8 cellular contexts compared by ENCODE assay signal in the genomic region with DNA sequence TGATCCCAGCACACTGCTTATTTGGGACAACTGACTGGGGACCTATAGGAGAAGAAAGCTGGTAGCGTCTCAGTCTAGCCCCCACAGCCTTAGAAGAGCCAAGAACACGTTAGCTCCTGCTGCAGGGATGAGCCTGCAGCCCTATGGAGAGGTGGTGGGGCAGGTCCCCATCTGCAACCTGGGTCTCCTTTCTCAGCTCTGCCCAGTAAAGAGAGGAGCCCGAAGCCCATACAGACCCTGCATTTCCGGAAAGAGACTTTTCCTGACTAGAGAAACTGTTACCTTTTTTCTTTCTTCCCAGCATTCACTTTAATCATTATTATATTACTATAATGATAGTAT. TPM values are rescaled to one million over a fixed set of nuclear protein-coding genes. Genes with fewer than 3 reads are reported as not detected.
DNase-seq lines count a peak whose midpoint lies in the region; ATAC-seq, FAIRE-seq and TF ChIP-seq lines count a peak whose summit lies in the region.

No MANE protein-coding gene starts in this region.

- WGBS in tibial nerve, 2 donors, result 5 to 8% methylated on average over 4 of the region's 4 CpGs

- H3K27me3 Mint-ChIP-seq in Caco-2 (ENCODE audit: insufficient read depth, unreplicated experiment), result no peaks in the 10 kb centered on the region

- H3K27ac Mint-ChIP-seq in Caco-2 (ENCODE audit: unreplicated experiment), result peak overlapping the region; percentile 86
- H3K27ac Mint-ChIP-seq in activated naive CD4-positive, alpha-beta T cell treated with anti-CD3 and anti-CD28 coated beads, Interleukin-2, amount 50 U/mL, for 72 hours, result peak overlapping the region; percentile 97

- CTCF ChIA-PET in Caco-2 (lab: Charles Lee), result no interaction called here

- TF ChIP-seq EP300 in tibial nerve (IDR thresholded peaks at IDR 0.05), result no peak

- H3K27ac ChIP-seq in keratinocyte (ENCODE audit: control insufficient read depth, insufficient read depth, low read length) (peak overlapping the region; percentile 99), tibial nerve (peak overlapping the region in 3 of 4 donors; percentile 81 to 90 (median 89))

- no TSS peak for BruUV-seq in Caco-2 (replicated peaks; lab: Mats Ljungman, UMichigan)

- no peak for DNase-seq in Caco-2
- DNase-seq in activated naive CD4-positive, alpha-beta T cell treated with anti-CD3 and anti-CD28 coated beads, Interleukin-2, amount 50 U/mL, for 72 hours (ENCODE audit: low spot score in 2 of 2), result no peak
- no peak for DNase-seq in keratinocyte (ENCODE audit: low read depth, low spot score)
- DNase-seq in tibial nerve (ENCODE audit: low spot score in 2 of 2), result no peak
- no peak for DNase-seq in posterior cingulate gyrus
- DNase-seq in NCI-H82 treated with DMSO at 0.1 percent for 48 hours (lab: John Stamatoyannopoulos, UW; ENCODE audit: unreplicated experiment), result no peak
- no peak for DNase-seq in stimulated activated CD4-positive, alpha-beta T cell treated with anti-CD3 and anti-CD28 coated beads, Interleukin-2, amount 100 ng/mL, for 24 hours

- H3K36me3 ChIP-seq in Caco-2 (ENCODE audit: control insufficient read depth, insufficient read depth, low read length) (no peaks in the 10 kb centered on the region; the same call in 1 of the 2 replicates), keratinocyte (ENCODE audit: control insufficient read depth in 2 of 2, extremely low read depth in 1 of 2, insufficient read depth in 2 of 2, low read length in 2 of 2) (peaks cover 7 to 23% of the 10 kb centered on the region in 2 experiments), tibial nerve (peaks cover 0 to 21% (median 0%) of the 10 kb centered on the region in 3 donors)

- peaks cover 16% of the 10 kb centered on the region for H3K36me3 Mint-ChIP-seq in Caco-2 (ENCODE audit: insufficient read depth, unreplicated experiment)
- peaks cover 6 to 11% of the 10 kb centered on the region in 2 donors for H3K36me3 Mint-ChIP-seq in activated naive CD4-positive, alpha-beta T cell treated with anti-CD3 and anti-CD28 coated beads, Interleukin-2, amount 50 U/mL, for 72 hours

- H3K9me3 ChIP-seq in Caco-2 (no peaks in the 10 kb centered on the region), keratinocyte (ENCODE audit: control insufficient read depth, low read depth, low read length) (no peaks in the 10 kb centered on the region), tibial nerve (no peaks in the 10 kb centered on the region)

- no peaks in the 10 kb centered on the region for H3K27me3 ChIP-seq in Caco-2 (replicated peaks; ENCODE audit: control insufficient read depth, insufficient read depth, low read length)
- no peaks in the 10 kb centered on the region for H3K27me3 ChIP-seq in keratinocyte (ENCODE audit: control insufficient read depth, extremely low read depth, insufficient read depth, low read length)
- H3K27me3 ChIP-seq in tibial nerve, result no peaks in the 10 kb centered on the region

- H3K4me3 ChIP-seq in Caco-2 (ENCODE audit: low read depth, low read length) (peak overlapping the region; percentile 76), keratinocyte (ENCODE audit: control insufficient read depth in 2 of 3, extremely low read depth in 1 of 3, insufficient read depth in 2 of 3, low read depth in 1 of 3, low read length in 3 of 3) (peak overlapping the region; percentile 69 to 90 (median 75)), tibial nerve (peak overlapping the region; percentile 83 to 98 (median 88))

- intact Hi-C loops in Caco-2 (cut with micrococcal nuclease; ENCODE audit: unreplicated experiment), result no loop called here
- intact Hi-C loops in posterior cingulate gyrus (cut with DNase I), result loop anchor here (5.0 kb wide), 1 partner anchor 55 kb away; no protein-coding TSS in a partner anchor

- POLR2A ChIA-PET in Caco-2 (lab: Charles Lee), result no interaction called here

- H3K79me2 ChIP-seq in keratinocyte (ENCODE audit: control insufficient read depth, insufficient read depth, low read length), result peaks cover 47% of the 10 kb centered on the region

- peak; percentile 62 for FAIRE-seq in keratinocyte (lab: Jason Lieb, UNC)

- peak overlapping the region; percentile 100 for H3K9ac ChIP-seq in keratinocyte (ENCODE audit: control insufficient read depth, extremely low read depth, insufficient read depth, low read length)

- peak; percentile 9 for ATAC-seq in HG02870 (IDR thresholded peaks at IDR 0.05; ENCODE audit: unreplicated experiment)
- ATAC-seq in activated naive CD4-positive, alpha-beta T cell treated with anti-CD3 and anti-CD28 coated beads, Interleukin-2, amount 50 U/mL, for 72 hours, result no peak

- H2AFZ ChIP-seq in keratinocyte (ENCODE audit: control insufficient read depth, low read length), result peak overlapping the region; percentile 70

- peaks cover 3% of the 10 kb centered on the region for H4K20me1 ChIP-seq in keratinocyte (ENCODE audit: control insufficient read depth, extremely low read depth, insufficient read depth, low read length)

- H3K4me1 ChIP-seq in Caco-2 (no peaks in the 10 kb centered on the region), keratinocyte (ENCODE audit: control insufficient read depth, extremely low read depth, insufficient read depth, low read length) (peaks cover 36% of the 10 kb centered on the region), tibial nerve (peaks cover 0 to 23% (median 7%) of the 10 kb centered on the region in 4 donors)

- H3K4me2 ChIP-seq in keratinocyte (ENCODE audit: control insufficient read depth, extremely low read depth, insufficient read depth, low read depth, low read length), result peak overlapping the region; percentile 98

- TF ChIP-seq POLR2A in tibial nerve (IDR thresholded peaks at IDR 0.05), result no peak

- H3K9me3 Mint-ChIP-seq in Caco-2 (ENCODE audit: unreplicated experiment), result no peaks in the 10 kb centered on the region
- H3K9me3 Mint-ChIP-seq in activated naive CD4-positive, alpha-beta T cell treated with anti-CD3 and anti-CD28 coated beads, Interleukin-2, amount 50 U/mL, for 72 hours, result no peaks in the 10 kb centered on the region

- no peaks in the 10 kb centered on the region for H3K4me1 Mint-ChIP-seq in Caco-2 (ENCODE audit: low read depth, unreplicated experiment)

- peak overlapping the region; percentile 90 for H3K4me3 Mint-ChIP-seq in Caco-2 (ENCODE audit: unreplicated experiment)

- dilution Hi-C loops in keratinocyte (cut with MboI; ENCODE audit: extremely low pct_ligation_motif_present, low sequenced_read_pairs), result no loop called here

- no peaks in the 10 kb centered on the region for H3K9me1 ChIP-seq in keratinocyte (ENCODE audit: control insufficient read depth, extremely low read depth, insufficient read depth, low read length)

- TF ChIP-seq CTCF in Caco-2 (IDR thresholded peaks at IDR 0.05; ENCODE audit: insufficient read depth in 1 of 2, low read depth in 1 of 2, low read length in 1 of 2, severe bottlenecking in 1 of 2, unreplicated experiment in 1 of 2), result no peak
- TF ChIP-seq CTCF in keratinocyte (optimal IDR thresholded peaks at IDR 0.05 in 1 of 3, IDR thresholded peaks at IDR 0.05 in 1 of 3, conservative IDR thresholded peaks at IDR 0.05 in 1 of 3; ENCODE audit: extremely low read depth in 1 of 3, insufficient read depth in 2 of 3, low read length in 3 of 3), result no peak
- no peak for TF ChIP-seq CTCF in tibial nerve (IDR thresholded peaks at IDR 0.05)

RNA-seq across cellular contexts. Expression of a gene that starts 0.8 kb away (rescaled TPM):
- total RNA-seq in Caco-2 (2022) (35.3 and 39.8 TPM in 2 replicates), tibial nerve (10 to 100 TPM; 34.3 to 69.5 (median 46.6) TPM)
- 10 to 100 TPM; 38.9 to 50.7 TPM for total RNA-seq in activated naive CD4-positive, alpha-beta T cell treated with anti-CD3 and anti-CD28 coated beads, Interleukin-2, amount 50 U/mL, for 72 hours
- 21.9 to 33.1 TPM (median 31.1 TPM) in 3 replicates for polyA plus RNA-seq in keratinocyte
- 10.5 TPM for polyA plus RNA-seq in keratinocyte (2011; ENCODE audit: low read depth)
- polyA plus RNA-seq in keratinocyte (2011; cell fraction: cytosol; rRNA removed), result 18.5 and 27.3 TPM in 2 replicates
- 58.8 and 67.5 TPM in 2 replicates for polyA plus RNA-seq in keratinocyte (2011; cell fraction: nucleus; rRNA removed)
- polyA plus RNA-seq in keratinocyte (2012; ENCODE audit: low replicate concordance), result 13.2 and 18.5 TPM in 2 replicates
- polyA minus RNA-seq in keratinocyte, result 39.2 to 82.0 TPM (median 43.8 TPM) in 3 replicates
- polyA minus RNA-seq in keratinocyte (2011; cell fraction: cytosol; rRNA and poly(A)+ RNA removed), result 49.3 TPM
- 25.0 and 25.1 TPM in 2 replicates for polyA minus RNA-seq in keratinocyte (2011; cell fraction: nucleus; rRNA and poly(A)+ RNA removed)

RNA-seq across cellular contexts. Expression of a gene that starts 32.0 kb away (rescaled TPM):
- total RNA-seq in Caco-2 (2022), result not detected in 2 replicates
- total RNA-seq in activated naive CD4-positive, alpha-beta T cell treated with anti-CD3 and anti-CD28 coated beads, Interleukin-2, amount 50 U/mL, for 72 hours, result not detected
- not detected in 3 replicates for polyA plus RNA-seq in keratinocyte
- not detected for polyA plus RNA-seq in keratinocyte (2011; ENCODE audit: low read depth)
- not detected in 2 replicates for polyA plus RNA-seq in keratinocyte (2011; cell fraction: cytosol; rRNA removed)
- not detected in 2 replicates for polyA plus RNA-seq in keratinocyte (2011; cell fraction: nucleus; rRNA removed)
- not detected in 2 replicates for polyA plus RNA-seq in keratinocyte (2012; ENCODE audit: low replicate concordance)
- not detected in 3 replicates for polyA minus RNA-seq in keratinocyte
- polyA minus RNA-seq in keratinocyte (2011; cell fraction: cytosol; rRNA and poly(A)+ RNA removed), result not detected
- polyA minus RNA-seq in keratinocyte (2011; cell fraction: nucleus; rRNA and poly(A)+ RNA removed), result not detected in 2 replicates
- not detected for total RNA-seq in tibial nerve

RNA-seq across cellular contexts. Expression of a gene that starts 52.1 kb away (rescaled TPM):
- total RNA-seq in Caco-2 (2022) (28.8 and 34.9 TPM in 2 replicates), tibial nerve (10 to 100 TPM in 3 of 4 donors, 1 to 10 TPM in 1; 9.6 to 24.0 (median 21.3) TPM)
- 1 to 10 TPM; 3.5 to 8.7 TPM for total RNA-seq in activated naive CD4-positive, alpha-beta T cell treated with anti-CD3 and anti-CD28 coated beads, Interleukin-2, amount 50 U/mL, for 72 hours
- polyA plus RNA-seq in keratinocyte, result 11.8 to 16.8 TPM (median 13.7 TPM) in 3 replicates
- polyA plus RNA-seq in keratinocyte (2011; ENCODE audit: low read depth), result 5.5 TPM
- 13.0 and 15.7 TPM in 2 replicates for polyA plus RNA-seq in keratinocyte (2011; cell fraction: cytosol; rRNA removed)
- polyA plus RNA-seq in keratinocyte (2011; cell fraction: nucleus; rRNA removed), result 28.8 and 29.8 TPM in 2 replicates
- 2.9 and 11.8 TPM in 2 replicates for polyA plus RNA-seq in keratinocyte (2012; ENCODE audit: low replicate concordance)
- polyA minus RNA-seq in keratinocyte, result 11.7 to 17.1 TPM (median 13.6 TPM) in 3 replicates
- 11.1 TPM for polyA minus RNA-seq in keratinocyte (2011; cell fraction: cytosol; rRNA and poly(A)+ RNA removed)
- 14.1 and 17.6 TPM in 2 replicates for polyA minus RNA-seq in keratinocyte (2011; cell fraction: nucleus; rRNA and poly(A)+ RNA removed)
